21 cellular contexts compared by ENCODE assay signal in the genomic region with DNA sequence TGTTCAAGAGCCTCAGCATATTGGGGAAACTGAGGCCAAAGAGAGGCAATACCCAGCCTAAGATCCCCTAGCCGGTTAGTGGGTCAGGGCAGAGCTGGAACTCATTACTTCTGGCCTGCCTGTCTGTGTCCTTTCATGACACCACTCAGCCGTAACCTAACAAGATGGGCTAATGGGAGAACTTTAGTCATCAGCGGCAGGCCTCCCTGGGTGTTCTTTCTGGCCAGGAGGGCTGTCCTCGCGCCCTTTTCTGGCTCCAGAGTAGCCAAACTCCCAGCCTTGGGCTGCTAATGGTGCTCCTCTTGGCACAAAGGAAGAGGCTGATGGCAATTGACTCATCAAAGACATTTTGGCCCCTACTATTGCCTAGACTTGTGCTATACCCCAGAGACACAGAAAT.
A peak's percentile ranks its signal among the peaks of the same experiment; 100 is the strongest.
DNase-seq lines count a peak whose midpoint lies in the region; ATAC-seq and TF ChIP-seq lines count a peak whose summit lies in the region.
"Had no signal": no experiment of that assay in that cellular context is flagged by ENCODE, and none has a peak within 500 bp of the region (broad histone marks: within the 10 kb centered on the region; RNA-seq: fewer than 3 reads in every experiment).

No MANE protein-coding gene starts in this region.

- WGBS in GM23248 (ENCODE audit: low coverage in 1 of 2, low lambda C conversion rate in 2 of 2, missing lambda C conversion rate in 2 of 2), 2 experiments: 24 to 41% methylated on average over 5 of the region's 5 CpGs
- WGBS in thyroid gland, 2 donors: 80 to 92% methylated on average over 4 of the region's 5 CpGs

- H3K27me3 ChIP-seq in GM23248 (replicated peaks; ENCODE audit: insufficient read depth) (peaks cover 66% of the 10 kb centered on the region), thyroid gland (no peaks in the 10 kb centered on the region)

- H3K9me2 ChIP-seq in GM23248 (ENCODE audit: insufficient read depth): no peaks in the 10 kb centered on the region

- no peak for TF ChIP-seq POLR2A in thyroid gland (IDR thresholded peaks at IDR 0.05)

- no peaks in the 10 kb centered on the region for H3K79me2 ChIP-seq in GM23248 (ENCODE audit: insufficient read depth)

- H3K36me3 ChIP-seq in GM23248 (ENCODE audit: low read depth) (no peaks in the 10 kb centered on the region), thyroid gland (no peaks in the 10 kb centered on the region)

- no peak overlapping the region for H2AFZ ChIP-seq in GM23248

- no peak for ATAC-seq in GM18511 (IDR thresholded peaks at IDR 0.05; ENCODE audit: unreplicated experiment)
- ATAC-seq: CD8-positive, alpha-beta T cell; HCT116; T-cell had no signal

- in situ Hi-C loops in GM23248 (cut with MboI): loop anchor here (25.0 kb wide), 1 partner anchor 175 kb away; no protein-coding TSS in a partner anchor

- no peaks in the 10 kb centered on the region for H3K4me1 ChIP-seq in GM23248 (ENCODE audit: insufficient read depth)
- peaks cover 0 to 8% of the 10 kb centered on the region in 2 donors for H3K4me1 ChIP-seq in thyroid gland

- no peaks in the 10 kb centered on the region for H3F3A ChIP-seq in GM23248 (ENCODE audit: insufficient read depth)

- H3K4me3 ChIP-seq in GM23248: no peak overlapping the region
- H3K4me3 ChIP-seq in fibroblast of mammary gland (ENCODE audit: control insufficient read depth, low read depth, low read length): no peak overlapping the region
- H3K4me3 ChIP-seq in thyroid gland (replicated peaks in 1 of 3): no peak overlapping the region

- no peak overlapping the region for H3K27ac ChIP-seq in GM23248
- H3K27ac ChIP-seq in thyroid gland: no peak overlapping the region

- H3K9ac ChIP-seq in GM23248: no peak overlapping the region

- H4K20me1 ChIP-seq in GM23248 (ENCODE audit: insufficient read depth): no peaks in the 10 kb centered on the region

- DNase-seq in GM23248 (peak; percentile 15), NCI-H69 (lab: John Stamatoyannopoulos, UW) (peak; percentile 65), fibroblast of mammary gland (ENCODE audit: low read depth) (peak; percentile 29), thyroid gland (peak; percentile 24 to 31), RKO (ENCODE audit: low spot score) (no peak), KG1 (lab: John Stamatoyannopoulos, UW) (no peak)
- DNase-seq: AML-193; C1 segment of cervical spinal cord; Calu3; CD8-positive, alpha-beta T cell; GF-D8; GOT3; Kasumi-1; NCI-H1092; NCI-H1436; NCI-H1930; NCI-H748 treated with DMSO at 0.1 percent for 48 hours; NK-92 treated with Interleukin-12 subunit alpha and Interleukin-12 subunit beta, amount 100 ng/mL, for 24 hours; T-cell had no signal

- intact Hi-C loops in thyroid gland (cut with DNase I): no loop called here

- TF ChIP-seq CTCF in fibroblast of mammary gland (conservative IDR thresholded peaks at IDR 0.05; ENCODE audit: control insufficient read depth, insufficient read depth, low read depth, low read length) (no peak), thyroid gland (IDR thresholded peaks at IDR 0.05) (no peak)

- H3K4me2 ChIP-seq in GM23248 (ENCODE audit: unreplicated experiment): no peak overlapping the region

- H3K9me3 ChIP-seq in GM23248 (ENCODE audit: low read depth): no peaks in the 10 kb centered on the region
- no peaks in the 10 kb centered on the region for H3K9me3 ChIP-seq in thyroid gland

Comparison
In these comparisons a context has a peak if more than half of its experiments do, and no peak if none do; other contexts are left out.
1. DNase-seq: peak in GM23248 (single experiment), NCI-H69 (single experiment), fibroblast of mammary gland (single experiment) and thyroid gland (2 of 2); none in RKO (single experiment) and KG1 (single experiment).